Comparison of ENCODE assay signal across 1 cellular context in genomic region chr18:10138719-10139118, GRCh38.
TF ChIP-seq lines count a peak whose summit lies in the region.

No MANE protein-coding gene starts in this region.

TF ChIP-seq in A549, 52 proteins besides CTCF, POLR2A, EP300 and RAD21 (continued from another document):
- TF ChIP-seq CEBPB (IDR thresholded peaks at IDR 0.05): no peak
TF ChIP-seq in A549: peak in this region for 0.
